In the genomic region with DNA sequence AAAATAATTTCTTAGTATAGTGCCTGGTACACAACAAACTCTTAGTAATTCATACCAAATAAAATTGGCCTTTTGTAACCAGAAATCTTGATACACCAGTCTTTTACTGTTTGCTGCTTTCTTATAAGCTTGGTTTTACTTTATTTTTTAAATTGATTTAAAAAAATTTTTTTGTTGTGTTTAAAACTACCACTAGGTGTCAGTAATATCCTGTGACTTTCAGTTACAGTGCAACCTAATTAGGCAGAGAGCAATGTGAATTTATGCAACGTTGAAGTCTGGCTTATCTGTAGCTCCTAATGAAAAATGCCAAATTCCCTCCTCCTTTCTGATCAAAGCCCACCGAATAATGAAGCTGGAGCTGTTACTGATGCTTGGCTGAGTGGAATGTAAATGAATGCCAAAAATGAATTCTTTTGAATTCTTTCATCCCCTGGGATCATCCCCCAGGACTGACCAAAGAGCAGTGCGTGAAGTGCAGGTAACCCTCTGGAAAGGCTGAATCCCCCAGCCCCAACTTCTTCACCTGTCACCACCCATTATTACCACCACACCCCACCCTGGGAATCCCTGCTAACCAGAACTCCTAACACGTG, we compare ENCODE assay signal across 1 cellular context.
TF ChIP-seq lines count a peak whose summit lies in the region.

No MANE protein-coding gene starts in this region.

TF ChIP-seq in HepG2, 621 proteins besides CTCF, POLR2A, EP300 and RAD21 (continued from another document and continues in another):
- TF ChIP-seq, protein P1, sequence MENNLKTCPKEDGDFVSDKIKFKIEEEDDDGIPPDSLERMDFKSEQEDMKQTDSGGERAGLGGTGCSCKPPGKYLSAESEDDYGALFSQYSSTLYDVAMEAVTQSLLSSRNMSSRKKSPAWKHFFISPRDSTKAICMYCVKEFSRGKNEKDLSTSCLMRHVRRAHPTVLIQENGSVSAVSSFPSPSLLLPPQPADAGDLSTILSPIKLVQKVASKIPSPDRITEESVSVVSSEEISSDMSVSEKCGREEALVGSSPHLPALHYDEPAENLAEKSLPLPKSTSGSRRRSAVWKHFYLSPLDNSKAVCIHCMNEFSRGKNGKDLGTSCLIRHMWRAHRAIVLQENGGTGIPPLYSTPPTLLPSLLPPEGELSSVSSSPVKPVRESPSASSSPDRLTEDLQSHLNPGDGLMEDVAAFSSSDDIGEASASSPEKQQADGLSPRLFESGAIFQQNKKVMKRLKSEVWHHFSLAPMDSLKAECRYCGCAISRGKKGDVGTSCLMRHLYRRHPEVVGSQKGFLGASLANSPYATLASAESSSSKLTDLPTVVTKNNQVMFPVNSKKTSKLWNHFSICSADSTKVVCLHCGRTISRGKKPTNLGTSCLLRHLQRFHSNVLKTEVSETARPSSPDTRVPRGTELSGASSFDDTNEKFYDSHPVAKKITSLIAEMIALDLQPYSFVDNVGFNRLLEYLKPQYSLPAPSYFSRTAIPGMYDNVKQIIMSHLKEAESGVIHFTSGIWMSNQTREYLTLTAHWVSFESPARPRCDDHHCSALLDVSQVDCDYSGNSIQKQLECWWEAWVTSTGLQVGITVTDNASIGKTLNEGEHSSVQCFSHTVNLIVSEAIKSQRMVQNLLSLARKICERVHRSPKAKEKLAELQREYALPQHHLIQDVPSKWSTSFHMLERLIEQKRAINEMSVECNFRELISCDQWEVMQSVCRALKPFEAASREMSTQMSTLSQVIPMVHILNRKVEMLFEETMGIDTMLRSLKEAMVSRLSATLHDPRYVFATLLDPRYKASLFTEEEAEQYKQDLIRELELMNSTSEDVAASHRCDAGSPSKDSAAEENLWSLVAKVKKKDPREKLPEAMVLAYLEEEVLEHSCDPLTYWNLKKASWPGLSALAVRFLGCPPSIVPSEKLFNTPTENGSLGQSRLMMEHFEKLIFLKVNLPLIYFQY (CRISPR knock-in tag; IDR thresholded peaks at IDR 0.05; ENCODE audit: borderline replicate concordance), result no peak
- TF ChIP-seq, protein P2, sequence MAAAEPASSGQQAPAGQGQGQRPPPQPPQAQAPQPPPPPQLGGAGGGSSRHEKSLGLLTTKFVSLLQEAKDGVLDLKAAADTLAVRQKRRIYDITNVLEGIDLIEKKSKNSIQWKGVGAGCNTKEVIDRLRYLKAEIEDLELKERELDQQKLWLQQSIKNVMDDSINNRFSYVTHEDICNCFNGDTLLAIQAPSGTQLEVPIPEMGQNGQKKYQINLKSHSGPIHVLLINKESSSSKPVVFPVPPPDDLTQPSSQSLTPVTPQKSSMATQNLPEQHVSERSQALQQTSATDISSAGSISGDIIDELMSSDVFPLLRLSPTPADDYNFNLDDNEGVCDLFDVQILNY (CRISPR knock-in tag; conservative IDR thresholded peaks at IDR 0.05), result no peak
- TF ChIP-seq SAP130 (CRISPR knock-in tag; IDR thresholded peaks at IDR 0.05; ENCODE audit: low read depth), result 0 out of 2 replicates have a peak, but pooled peaks have one; percentile 24
- no peak for TF ChIP-seq ZNF670 (CRISPR knock-in tag; IDR thresholded peaks at IDR 0.05; ENCODE audit: borderline replicate concordance)
- no peak for TF ChIP-seq ZFX (CRISPR knock-in tag; IDR thresholded peaks at IDR 0.05; ENCODE audit: low read depth)
- no peak for TF ChIP-seq ZNF225 (CRISPR knock-in tag; IDR thresholded peaks at IDR 0.05)
- TF ChIP-seq SRSF1 (optimal IDR thresholded peaks at IDR 0.05; ENCODE audit: low read depth, low read length), result no peak
- TF ChIP-seq RBM39 (IDR thresholded peaks at IDR 0.05; ENCODE audit: low read depth, low read length, poor library complexity, severe bottlenecking), result no peak
- no peak for TF ChIP-seq THYN1 (CRISPR knock-in tag; IDR thresholded peaks at IDR 0.05; ENCODE audit: borderline replicate concordance, low read depth)
- TF ChIP-seq ZNF431 (CRISPR knock-in tag; IDR thresholded peaks at IDR 0.05; ENCODE audit: borderline replicate concordance, low read depth), result no peak
- no peak for TF ChIP-seq NR1H2 (CRISPR knock-in tag; IDR thresholded peaks at IDR 0.05; ENCODE audit: borderline replicate concordance, low read depth)
- TF ChIP-seq SOX5 (CRISPR knock-in tag; IDR thresholded peaks at IDR 0.05; ENCODE audit: borderline replicate concordance), result peak; percentile 23; the same call in 1 of the 2 replicates
- TF ChIP-seq ZSCAN12 (CRISPR knock-in tag; IDR thresholded peaks at IDR 0.05), result 0 out of 2 replicates have a peak, but pooled peaks have one; percentile 50
- 0 out of 2 replicates have a peak, but pooled peaks have one; percentile 12 for TF ChIP-seq SIX1 (CRISPR knock-in tag; IDR thresholded peaks at IDR 0.05; ENCODE audit: borderline replicate concordance)
- TF ChIP-seq MTA1 (CRISPR knock-in tag; IDR thresholded peaks at IDR 0.05; ENCODE audit: borderline replicate concordance), result no peak
- no peak for TF ChIP-seq NR3C1 (CRISPR knock-in tag; IDR thresholded peaks at IDR 0.05)
- no peak for TF ChIP-seq NFIC (IDR thresholded peaks at IDR 0.05; ENCODE audit: low read length)
- TF ChIP-seq XRCC5 (optimal IDR thresholded peaks at IDR 0.05; ENCODE audit: low read length), result no peak
- TF ChIP-seq, protein P3, sequence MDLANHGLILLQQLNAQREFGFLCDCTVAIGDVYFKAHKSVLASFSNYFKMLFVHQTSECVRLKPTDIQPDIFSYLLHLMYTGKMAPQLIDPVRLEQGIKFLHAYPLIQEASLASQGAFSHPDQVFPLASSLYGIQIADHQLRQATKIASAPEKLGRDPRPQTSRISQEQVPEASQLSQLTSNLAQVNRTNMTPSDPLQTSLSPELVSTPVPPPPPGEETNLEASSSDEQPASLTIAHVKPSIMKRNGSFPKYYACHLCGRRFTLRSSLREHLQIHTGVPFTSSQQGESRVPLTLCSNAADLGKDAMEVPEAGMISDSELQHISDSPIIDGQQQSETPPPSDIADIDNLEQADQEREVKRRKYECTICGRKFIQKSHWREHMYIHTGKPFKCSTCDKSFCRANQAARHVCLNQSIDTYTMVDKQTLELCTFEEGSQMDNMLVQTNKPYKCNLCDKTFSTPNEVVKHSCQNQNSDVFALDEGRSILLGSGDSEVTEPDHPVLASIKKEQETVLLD (CRISPR knock-in tag; IDR thresholded peaks at IDR 0.05; ENCODE audit: low read depth), result no peak
- TF ChIP-seq, protein P4, sequence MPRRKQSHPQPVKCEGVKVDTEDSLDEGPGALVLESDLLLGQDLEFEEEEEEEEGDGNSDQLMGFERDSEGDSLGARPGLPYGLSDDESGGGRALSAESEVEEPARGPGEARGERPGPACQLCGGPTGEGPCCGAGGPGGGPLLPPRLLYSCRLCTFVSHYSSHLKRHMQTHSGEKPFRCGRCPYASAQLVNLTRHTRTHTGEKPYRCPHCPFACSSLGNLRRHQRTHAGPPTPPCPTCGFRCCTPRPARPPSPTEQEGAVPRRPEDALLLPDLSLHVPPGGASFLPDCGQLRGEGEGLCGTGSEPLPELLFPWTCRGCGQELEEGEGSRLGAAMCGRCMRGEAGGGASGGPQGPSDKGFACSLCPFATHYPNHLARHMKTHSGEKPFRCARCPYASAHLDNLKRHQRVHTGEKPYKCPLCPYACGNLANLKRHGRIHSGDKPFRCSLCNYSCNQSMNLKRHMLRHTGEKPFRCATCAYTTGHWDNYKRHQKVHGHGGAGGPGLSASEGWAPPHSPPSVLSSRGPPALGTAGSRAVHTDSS (CRISPR knock-in tag; conservative IDR thresholded peaks at IDR 0.05), result no peak
- TF ChIP-seq STAG1 (CRISPR knock-in tag; IDR thresholded peaks at IDR 0.05), result peak; percentile 94
- TF ChIP-seq, protein P5, sequence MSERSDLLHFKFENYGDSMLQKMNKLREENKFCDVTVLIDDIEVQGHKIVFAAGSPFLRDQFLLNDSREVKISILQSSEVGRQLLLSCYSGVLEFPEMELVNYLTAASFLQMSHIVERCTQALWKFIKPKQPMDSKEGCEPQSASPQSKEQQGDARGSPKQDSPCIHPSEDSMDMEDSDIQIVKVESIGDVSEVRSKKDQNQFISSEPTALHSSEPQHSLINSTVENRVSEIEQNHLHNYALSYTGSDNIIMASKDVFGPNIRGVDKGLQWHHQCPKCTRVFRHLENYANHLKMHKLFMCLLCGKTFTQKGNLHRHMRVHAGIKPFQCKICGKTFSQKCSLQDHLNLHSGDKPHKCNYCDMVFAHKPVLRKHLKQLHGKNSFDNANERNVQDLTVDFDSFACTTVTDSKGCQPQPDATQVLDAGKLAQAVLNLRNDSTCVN (CRISPR knock-in tag; IDR thresholded peaks at IDR 0.05; ENCODE audit: borderline replicate concordance), result no peak
- TF ChIP-seq ZNF747 (CRISPR knock-in tag; IDR thresholded peaks at IDR 0.05; ENCODE audit: borderline replicate concordance), result 0 out of 2 replicates have a peak, but pooled peaks have one; percentile 28
- TF ChIP-seq, protein P6, sequence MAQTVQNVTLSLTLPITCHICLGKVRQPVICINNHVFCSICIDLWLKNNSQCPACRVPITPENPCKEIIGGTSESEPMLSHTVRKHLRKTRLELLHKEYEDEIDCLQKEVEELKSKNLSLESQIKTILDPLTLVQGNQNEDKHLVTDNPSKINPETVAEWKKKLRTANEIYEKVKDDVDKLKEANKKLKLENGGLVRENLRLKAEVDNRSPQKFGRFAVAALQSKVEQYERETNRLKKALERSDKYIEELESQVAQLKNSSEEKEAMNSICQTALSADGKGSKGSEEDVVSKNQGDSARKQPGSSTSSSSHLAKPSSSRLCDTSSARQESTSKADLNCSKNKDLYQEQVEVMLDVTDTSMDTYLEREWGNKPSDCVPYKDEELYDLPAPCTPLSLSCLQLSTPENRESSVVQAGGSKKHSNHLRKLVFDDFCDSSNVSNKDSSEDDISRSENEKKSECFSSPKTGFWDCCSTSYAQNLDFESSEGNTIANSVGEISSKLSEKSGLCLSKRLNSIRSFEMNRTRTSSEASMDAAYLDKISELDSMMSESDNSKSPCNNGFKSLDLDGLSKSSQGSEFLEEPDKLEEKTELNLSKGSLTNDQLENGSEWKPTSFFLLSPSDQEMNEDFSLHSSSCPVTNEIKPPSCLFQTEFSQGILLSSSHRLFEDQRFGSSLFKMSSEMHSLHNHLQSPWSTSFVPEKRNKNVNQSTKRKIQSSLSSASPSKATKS (CRISPR knock-in tag; IDR thresholded peaks at IDR 0.05), result no peak
- TF ChIP-seq, protein P7, sequence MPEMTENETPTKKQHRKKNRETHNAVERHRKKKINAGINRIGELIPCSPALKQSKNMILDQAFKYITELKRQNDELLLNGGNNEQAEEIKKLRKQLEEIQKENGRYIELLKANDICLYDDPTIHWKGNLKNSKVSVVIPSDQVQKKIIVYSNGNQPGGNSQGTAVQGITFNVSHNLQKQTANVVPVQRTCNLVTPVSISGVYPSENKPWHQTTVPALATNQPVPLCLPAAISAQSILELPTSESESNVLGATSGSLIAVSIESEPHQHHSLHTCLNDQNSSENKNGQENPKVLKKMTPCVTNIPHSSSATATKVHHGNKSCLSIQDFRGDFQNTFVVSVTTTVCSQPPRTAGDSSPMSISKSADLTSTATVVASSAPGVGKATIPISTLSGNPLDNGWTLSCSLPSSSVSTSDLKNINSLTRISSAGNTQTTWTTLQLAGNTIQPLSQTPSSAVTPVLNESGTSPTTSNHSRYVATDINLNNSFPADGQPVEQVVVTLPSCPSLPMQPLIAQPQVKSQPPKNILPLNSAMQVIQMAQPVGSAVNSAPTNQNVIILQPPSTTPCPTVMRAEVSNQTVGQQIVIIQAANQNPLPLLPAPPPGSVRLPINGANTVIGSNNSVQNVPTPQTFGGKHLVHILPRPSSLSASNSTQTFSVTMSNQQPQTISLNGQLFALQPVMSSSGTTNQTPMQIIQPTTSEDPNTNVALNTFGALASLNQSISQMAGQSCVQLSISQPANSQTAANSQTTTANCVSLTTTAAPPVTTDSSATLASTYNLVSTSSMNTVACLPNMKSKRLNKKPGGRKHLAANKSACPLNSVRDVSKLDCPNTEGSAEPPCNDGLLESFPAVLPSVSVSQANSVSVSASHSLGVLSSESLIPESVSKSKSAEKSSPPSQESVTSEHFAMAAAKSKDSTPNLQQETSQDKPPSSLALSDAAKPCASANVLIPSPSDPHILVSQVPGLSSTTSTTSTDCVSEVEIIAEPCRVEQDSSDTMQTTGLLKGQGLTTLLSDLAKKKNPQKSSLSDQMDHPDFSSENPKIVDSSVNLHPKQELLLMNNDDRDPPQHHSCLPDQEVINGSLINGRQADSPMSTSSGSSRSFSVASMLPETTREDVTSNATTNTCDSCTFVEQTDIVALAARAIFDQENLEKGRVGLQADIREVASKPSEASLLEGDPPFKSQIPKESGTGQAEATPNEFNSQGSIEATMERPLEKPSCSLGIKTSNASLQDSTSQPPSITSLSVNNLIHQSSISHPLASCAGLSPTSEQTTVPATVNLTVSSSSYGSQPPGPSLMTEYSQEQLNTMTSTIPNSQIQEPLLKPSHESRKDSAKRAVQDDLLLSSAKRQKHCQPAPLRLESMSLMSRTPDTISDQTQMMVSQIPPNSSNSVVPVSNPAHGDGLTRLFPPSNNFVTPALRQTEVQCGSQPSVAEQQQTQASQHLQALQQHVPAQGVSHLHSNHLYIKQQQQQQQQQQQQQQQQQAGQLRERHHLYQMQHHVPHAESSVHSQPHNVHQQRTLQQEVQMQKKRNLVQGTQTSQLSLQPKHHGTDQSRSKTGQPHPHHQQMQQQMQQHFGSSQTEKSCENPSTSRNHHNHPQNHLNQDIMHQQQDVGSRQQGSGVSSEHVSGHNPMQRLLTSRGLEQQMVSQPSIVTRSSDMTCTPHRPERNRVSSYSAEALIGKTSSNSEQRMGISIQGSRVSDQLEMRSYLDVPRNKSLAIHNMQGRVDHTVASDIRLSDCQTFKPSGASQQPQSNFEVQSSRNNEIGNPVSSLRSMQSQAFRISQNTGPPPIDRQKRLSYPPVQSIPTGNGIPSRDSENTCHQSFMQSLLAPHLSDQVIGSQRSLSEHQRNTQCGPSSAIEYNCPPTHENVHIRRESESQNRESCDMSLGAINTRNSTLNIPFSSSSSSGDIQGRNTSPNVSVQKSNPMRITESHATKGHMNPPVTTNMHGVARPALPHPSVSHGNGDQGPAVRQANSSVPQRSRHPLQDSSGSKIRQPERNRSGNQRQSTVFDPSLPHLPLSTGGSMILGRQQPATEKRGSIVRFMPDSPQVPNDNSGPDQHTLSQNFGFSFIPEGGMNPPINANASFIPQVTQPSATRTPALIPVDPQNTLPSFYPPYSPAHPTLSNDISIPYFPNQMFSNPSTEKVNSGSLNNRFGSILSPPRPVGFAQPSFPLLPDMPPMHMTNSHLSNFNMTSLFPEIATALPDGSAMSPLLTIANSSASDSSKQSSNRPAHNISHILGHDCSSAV (CRISPR knock-in tag; IDR thresholded peaks at IDR 0.05; ENCODE audit: borderline replicate concordance), result no peak
- TF ChIP-seq FOXP1 (IDR thresholded peaks at IDR 0.05), result no peak
- no peak for TF ChIP-seq FOXP1 (CRISPR knock-in tag; IDR thresholded peaks at IDR 0.05)
- no peak for TF ChIP-seq ZNF205 (CRISPR knock-in tag; IDR thresholded peaks at IDR 0.05)
- TF ChIP-seq, protein P8, sequence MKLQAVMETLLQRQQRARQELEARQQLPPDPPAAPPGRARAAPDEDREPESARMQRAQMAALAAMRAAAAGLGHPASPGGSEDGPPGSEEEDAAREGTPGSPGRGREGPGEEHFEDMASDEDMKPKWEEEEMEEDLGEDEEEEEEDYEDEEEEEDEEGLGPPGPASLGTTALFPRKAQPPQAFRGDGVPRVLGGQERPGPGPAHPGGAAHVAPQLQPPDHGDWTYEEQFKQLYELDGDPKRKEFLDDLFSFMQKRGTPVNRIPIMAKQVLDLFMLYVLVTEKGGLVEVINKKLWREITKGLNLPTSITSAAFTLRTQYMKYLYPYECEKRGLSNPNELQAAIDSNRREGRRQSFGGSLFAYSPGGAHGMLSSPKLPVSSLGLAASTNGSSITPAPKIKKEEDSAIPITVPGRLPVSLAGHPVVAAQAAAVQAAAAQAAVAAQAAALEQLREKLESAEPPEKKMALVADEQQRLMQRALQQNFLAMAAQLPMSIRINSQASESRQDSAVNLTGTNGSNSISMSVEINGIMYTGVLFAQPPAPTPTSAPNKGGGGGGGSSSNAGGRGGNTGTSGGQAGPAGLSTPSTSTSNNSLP (IDR thresholded peaks at IDR 0.05; ENCODE audit: low read depth, low read length), result 0 out of 2 replicates have a peak, but pooled peaks have one; percentile 31
- no peak for TF ChIP-seq ZNF678 (CRISPR knock-in tag; IDR thresholded peaks at IDR 0.05)
- TF ChIP-seq NKX3-1 (CRISPR knock-in tag; IDR thresholded peaks at IDR 0.05), result no peak; the same call in 1 of the 2 replicates
